ENCODE assay signal across 19 cellular contexts in the genomic region with DNA sequence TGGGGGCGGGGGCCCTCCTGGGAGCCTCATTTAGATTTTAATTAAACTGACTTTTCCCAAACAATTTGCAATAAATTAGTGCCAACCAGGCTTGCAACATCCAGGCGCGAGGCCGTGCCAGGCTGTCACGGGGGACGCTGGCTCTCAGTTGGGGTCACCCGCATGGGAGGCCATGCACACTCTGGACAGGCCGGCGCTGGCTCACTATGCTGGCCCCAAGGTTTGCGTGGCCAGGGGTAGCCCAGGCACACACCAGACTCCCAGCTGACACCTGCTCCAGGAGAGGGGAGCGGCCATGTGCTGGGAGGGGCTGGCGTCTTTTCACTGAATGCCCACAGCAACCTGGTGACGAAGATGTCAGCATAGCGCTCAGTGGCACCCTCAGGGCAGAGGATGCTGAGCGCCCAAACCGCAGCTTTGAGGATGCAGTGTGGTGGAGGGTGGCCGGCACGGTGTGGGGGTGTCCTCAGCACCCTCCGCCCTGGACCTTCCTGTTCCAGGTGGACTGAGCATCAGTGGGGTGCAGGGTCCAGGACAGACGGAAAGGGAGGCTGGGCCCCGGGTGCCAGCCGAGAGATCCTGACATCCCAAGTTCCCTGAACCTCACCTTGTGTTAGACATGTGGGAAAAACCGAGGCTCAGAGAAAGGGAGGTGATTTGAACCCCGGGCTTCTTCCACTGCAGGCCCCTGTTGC.
DNase-seq lines count a peak whose midpoint lies in the region; ATAC-seq, FAIRE-seq and TF ChIP-seq lines count a peak whose summit lies in the region.
"Had no signal": no experiment of that assay in that cellular context is flagged by ENCODE, and none has a peak within 500 bp of the region (broad histone marks: within the 10 kb centered on the region; RNA-seq: fewer than 3 reads in every experiment).

No MANE protein-coding gene starts in this region.

- TF ChIP-seq EP300 in stomach (IDR thresholded peaks at IDR 0.05): no peak

- H3K27ac ChIP-seq in Peyer's patch: no peak overlapping the region
- no peak overlapping the region for H3K27ac ChIP-seq in kidney (ENCODE audit: low read depth in 2 of 2, low read length in 2 of 2)
- no peak overlapping the region for H3K27ac ChIP-seq in stomach
- H3K27ac ChIP-seq: adrenal gland, GM23248, KMS-11, pancreas, vagina had no signal

- no peaks in the 10 kb centered on the region for H3K27me3 ChIP-seq in Peyer's patch
- peaks cover 0 to 33% (median 3%) of the 10 kb centered on the region in 3 donors for H3K27me3 ChIP-seq in stomach
- H3K27me3 ChIP-seq: adrenal gland, pancreas, vagina had no signal

- intact Hi-C loops in kidney (cut with DNase I) (no loop called here), stomach (cut with DNase I; ENCODE audit: low total_unique reads) (no loop called here)

- no peaks in the 10 kb centered on the region for H3K36me3 ChIP-seq in Peyer's patch
- H3K36me3 ChIP-seq in kidney (ENCODE audit: control insufficient read depth in 1 of 2, insufficient read depth in 2 of 2, low read length in 2 of 2): no peaks in the 10 kb centered on the region
- H3K36me3 ChIP-seq in stomach: no peaks in the 10 kb centered on the region
- H3K36me3 ChIP-seq: adrenal gland, pancreas, vagina had no signal

- 87 to 98% (median 92%) methylated on average over 14 to 24 of the region's 24 CpGs for WGBS in stomach, 5 donors

- FAIRE-seq in kidney (lab: Jason Lieb, UNC): no peak
- FAIRE-seq: GM12878, pancreas had no signal

- no peak for TF ChIP-seq POLR2A in Peyer's patch (IDR thresholded peaks at IDR 0.05)
- TF ChIP-seq POLR2A in stomach (IDR thresholded peaks at IDR 0.05): no peak

- ATAC-seq in HG03442 (IDR thresholded peaks at IDR 0.05; ENCODE audit: unreplicated experiment) (no peak), GM21515 (IDR thresholded peaks at IDR 0.05; ENCODE audit: unreplicated experiment) (no peak)
- ATAC-seq: left colon, pancreas had no signal

- H3K9me3 ChIP-seq in Peyer's patch (no peaks in the 10 kb centered on the region), kidney (ENCODE audit: control insufficient read depth in 1 of 2, low read length in 2 of 2) (no peaks in the 10 kb centered on the region), stomach (no peaks in the 10 kb centered on the region)
- H3K9me3 ChIP-seq: adrenal gland, pancreas, vagina had no signal

- TF ChIP-seq CTCF in Peyer's patch (IDR thresholded peaks at IDR 0.05): no peak
- TF ChIP-seq CTCF in kidney (IDR thresholded peaks at IDR 0.05; ENCODE audit: borderline replicate concordance, extremely low read depth, insufficient read depth): no peak
- TF ChIP-seq CTCF in stomach (IDR thresholded peaks at IDR 0.05): no peak

- peak; percentile 58 for DNase-seq in activated effector memory CD4-positive, alpha-beta T cell treated with anti-CD3 and anti-CD28 coated beads, Interleukin-2, amount 50 U/mL, for 16 hours
- DNase-seq in activated effector memory CD4-positive, alpha-beta T cell treated with Interleukin-2 at 50 U/mL for 16 hours: no peak
- DNase-seq in Peyer's patch: peak in 2 of 3 donors; percentile 15 to 38
- peak; percentile 56 for DNase-seq in kidney
- DNase-seq in stomach: peak; percentile 23
- no peak for DNase-seq in hepatic stellate cell (ENCODE audit: low spot score)
- DNase-seq: ACHN, COR-L47, GM23248, hypothalamus, NCI-H1105 treated with DMSO at 0.1 percent for 48 hours had no signal

- H3K4me1 ChIP-seq in Peyer's patch (peaks cover 0 to 26% (median 0%) of the 10 kb centered on the region in 4 donors), kidney (ENCODE audit: control insufficient read depth in 1 of 2, insufficient read depth in 1 of 2, low read depth in 1 of 2, low read length in 2 of 2) (no peaks in the 10 kb centered on the region), stomach (peaks cover 3 to 10% (median 5%) of the 10 kb centered on the region in 4 donors)
- H3K4me1 ChIP-seq: adrenal gland, pancreas had no signal

- H3K4me3 ChIP-seq in Peyer's patch (no peak overlapping the region), kidney (ENCODE audit: low read length in 2 of 2) (no peak overlapping the region), stomach (no peak overlapping the region)
- H3K4me3 ChIP-seq: adrenal gland, GM12878, GM23248, pancreas, vagina had no signal

- no peak overlapping the region for H3K9ac ChIP-seq in kidney (ENCODE audit: low read length in 2 of 2)
- H3K9ac ChIP-seq: GM23248, KMS-11 had no signal

Comparison
In these comparisons a context has a peak if more than half of its experiments do, and no peak if none do; other contexts are left out.
1. DNase-seq: peak in activated effector memory CD4-positive, alpha-beta T cell treated with anti-CD3 and anti-CD28 coated beads, Interleukin-2, amount 50 U/mL, for 16 hours (single experiment), Peyer's patch (2 of 3), kidney (single experiment) and stomach (single experiment); none in activated effector memory CD4-positive, alpha-beta T cell treated with Interleukin-2 at 50 U/mL for 16 hours (single experiment) and hepatic stellate cell (single experiment).